Comparison of ENCODE assay signal across 1 cellular context in genomic region chr4:102352774-102353173, GRCh38.
TF ChIP-seq lines count a peak whose summit lies in the region.

No MANE protein-coding gene starts in this region.

TF ChIP-seq in GM23338, 12 proteins besides CTCF, POLR2A, EP300 and RAD21 (continued from another document):
- no peak for TF ChIP-seq ETS1 (IDR thresholded peaks at IDR 0.05)
- no peak for TF ChIP-seq NANOG (IDR thresholded peaks at IDR 0.05; ENCODE audit: borderline replicate concordance)
- TF ChIP-seq ZNF331 (CRISPR knock-in tag; IDR thresholded peaks at IDR 0.05; ENCODE audit: low read depth), result no peak
- TF ChIP-seq JUNB (IDR thresholded peaks at IDR 0.05; ENCODE audit: unreplicated experiment), result no peak
- no peak for TF ChIP-seq POLR2AphosphoS5 (IDR thresholded peaks at IDR 0.05; ENCODE audit: low read depth)
